12 cellular contexts compared by ENCODE assay signal in genomic region chr17:2124391-2124790, GRCh38.
A peak's percentile ranks its signal among the peaks of the same experiment; 100 is the strongest.
DNase-seq lines count a peak whose midpoint lies in the region; ATAC-seq and TF ChIP-seq lines count a peak whose summit lies in the region.
"Had no signal": no experiment of that assay in that cellular context is flagged by ENCODE, and none has a peak within 500 bp of the region (broad histone marks: within the 10 kb centered on the region; RNA-seq: fewer than 3 reads in every experiment).

No MANE protein-coding gene starts in this region.

- TF ChIP-seq CTCF in Peyer's patch (IDR thresholded peaks at IDR 0.05) (no peak), smooth muscle cell (IDR thresholded peaks at IDR 0.05; ENCODE audit: borderline replicate concordance, insufficient read depth, poor library complexity, severe bottlenecking) (no peak)

- peak overlapping the region; percentile 92 for H3K27ac Mint-ChIP-seq in T-helper 1 cell treated with Interleukin-12 subunit alpha and Interleukin-12 subunit beta and Interleukin-4 antibody, amounts not matched to agents 30 μg/mL and 1 μg/mL, for 36 hours

- no peaks in the 10 kb centered on the region for H3K9me3 Mint-ChIP-seq in T-helper 1 cell treated with Interleukin-12 subunit alpha and Interleukin-12 subunit beta and Interleukin-4 antibody, amounts not matched to agents 30 μg/mL and 1 μg/mL, for 36 hours

- H3K4me3 ChIP-seq in Peyer's patch: no peak overlapping the region
- no peak overlapping the region for H3K4me3 ChIP-seq in smooth muscle cell

- no peaks in the 10 kb centered on the region for H3K27me3 ChIP-seq in Peyer's patch
- H3K27me3 ChIP-seq in smooth muscle cell (ENCODE audit: low read depth): no peaks in the 10 kb centered on the region

- H3K9me3 ChIP-seq in Peyer's patch (no peaks in the 10 kb centered on the region), smooth muscle cell (replicated peaks; ENCODE audit: low read depth) (no peaks in the 10 kb centered on the region)

- ATAC-seq in HG03457 (IDR thresholded peaks at IDR 0.05; ENCODE audit: unreplicated experiment) (no peak), GM18868 (IDR thresholded peaks at IDR 0.05; ENCODE audit: unreplicated experiment) (no peak)

- DNase-seq in T-helper 1 cell: no peak
- no peak for DNase-seq in Peyer's patch
- peak; percentile 48 for DNase-seq in iPS-NIHi7 (ENCODE audit: extremely low spot score)
- DNase-seq in smooth muscle cell (lab: John Stamatoyannopoulos, UW; ENCODE audit: unreplicated experiment): no peak
- no peak for DNase-seq in G401 (ENCODE audit: low spot score)
- DNase-seq: 8988T, aorta, NCI-H345, SIG-M5 had no signal

- H3F3A ChIP-seq in smooth muscle cell (ENCODE audit: low read depth): peaks cover 42% of the 10 kb centered on the region

- WGBS in smooth muscle cell (ENCODE audit: low lambda C conversion rate): 56% methylated on average over 6 of the region's 6 CpGs

- no peaks in the 10 kb centered on the region for H3K27me3 Mint-ChIP-seq in T-helper 1 cell treated with Interleukin-12 subunit alpha and Interleukin-12 subunit beta and Interleukin-4 antibody, amounts not matched to agents 30 μg/mL and 1 μg/mL, for 36 hours (ENCODE audit: low read depth)

- peaks cover 18% of the 10 kb centered on the region for H3K36me3 Mint-ChIP-seq in T-helper 1 cell treated with Interleukin-12 subunit alpha and Interleukin-12 subunit beta and Interleukin-4 antibody, amounts not matched to agents 30 μg/mL and 1 μg/mL, for 36 hours (ENCODE audit: low read depth)

- peaks cover 0 to 10% (median 0%) of the 10 kb centered on the region in 3 donors for H3K36me3 ChIP-seq in Peyer's patch
- no peaks in the 10 kb centered on the region for H3K36me3 ChIP-seq in smooth muscle cell (ENCODE audit: low read depth)

- no peak overlapping the region for H3K4me3 Mint-ChIP-seq in T-helper 1 cell treated with Interleukin-12 subunit alpha and Interleukin-12 subunit beta and Interleukin-4 antibody, amounts not matched to agents 30 μg/mL and 1 μg/mL, for 36 hours

- peaks cover 4% of the 10 kb centered on the region for H3K79me2 ChIP-seq in smooth muscle cell (ENCODE audit: low read depth)

- H3K4me1 Mint-ChIP-seq in T-helper 1 cell treated with Interleukin-12 subunit alpha and Interleukin-12 subunit beta and Interleukin-4 antibody, amounts not matched to agents 30 μg/mL and 1 μg/mL, for 36 hours (ENCODE audit: low read depth): peaks cover 27% of the 10 kb centered on the region

- H3K4me1 ChIP-seq in Peyer's patch (peaks cover 0 to 29% (median 13%) of the 10 kb centered on the region in 4 donors), smooth muscle cell (ENCODE audit: low read depth) (peaks cover 27% of the 10 kb centered on the region)

- TF ChIP-seq POLR2A in Peyer's patch (IDR thresholded peaks at IDR 0.05): no peak

- peaks cover 9% of the 10 kb centered on the region for H4K20me1 ChIP-seq in smooth muscle cell (ENCODE audit: low read depth)

- H3K27ac ChIP-seq in Peyer's patch (peak overlapping the region; percentile 47 to 76 (median 66)), smooth muscle cell (ENCODE audit: low read depth) (peak overlapping the region; percentile 85)

- in situ Hi-C loops in G401 (cut with HindIII; ENCODE audit: low sequenced_read_pairs): no loop called here

- peak overlapping the region; percentile 33 for H3K4me2 ChIP-seq in smooth muscle cell

- no peak overlapping the region for H2AFZ ChIP-seq in smooth muscle cell (ENCODE audit: low read depth)

- H3K9ac ChIP-seq in smooth muscle cell (ENCODE audit: low read depth): peak overlapping the region; percentile 4
